In the genomic region with DNA sequence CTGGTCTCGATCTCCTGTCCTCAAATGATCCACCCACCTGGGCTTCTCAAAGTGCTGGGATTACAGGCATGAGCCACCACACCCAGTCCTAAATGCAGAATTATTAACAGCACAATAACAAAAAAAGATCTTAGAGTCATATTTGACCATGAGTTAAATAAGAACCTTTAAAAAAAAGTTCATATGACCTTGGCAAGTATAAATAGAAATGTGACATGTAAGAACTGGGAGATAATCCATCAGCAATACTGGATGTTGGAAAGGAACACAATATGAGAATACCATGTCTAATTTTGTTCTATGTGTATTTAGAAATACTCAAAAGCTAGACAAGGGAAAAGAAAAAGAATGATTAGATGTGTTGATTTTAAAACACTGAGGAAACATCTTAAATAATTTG, we compare ENCODE assay signal across 21 cellular contexts.
"Had no signal": no experiment of that assay in that cellular context is flagged by ENCODE, and none has a peak within 500 bp of the region (broad histone marks: within the 10 kb centered on the region; RNA-seq: fewer than 3 reads in every experiment).

No MANE protein-coding gene starts in this region.

- ATAC-seq: activated CD4-positive, CD25-positive, alpha-beta regulatory T cell treated with anti-CD3 and anti-CD28 coated beads, Interleukin-2, amount 50 U/mL, for 24 hours; activated CD8-positive, alpha-beta T cell treated with anti-CD3 and anti-CD28 coated beads for 36 hours; activated T-cell treated with anti-CD3 and anti-CD28 coated beads, Interleukin-2, amount 50 U/mL, for 72 hours had no signal

- H3K4me3 Mint-ChIP-seq: activated CD8-positive, alpha-beta T cell treated with anti-CD3 and anti-CD28 coated beads for 36 hours; activated naive CD4-positive, alpha-beta T cell treated with anti-CD3 and anti-CD28 coated beads, Interleukin-2, amount 10 ng/mL, durations not matched to agents 7 days and 5 days; activated naive CD8-positive, alpha-beta T cell treated with anti-CD3 and anti-CD28 coated beads for 36 hours; activated T-cell treated with anti-CD3 and anti-CD28 coated beads, Interleukin-2, amount 50 U/mL, for 72 hours; T-helper 1 cell treated with Interleukin-12 subunit alpha and Interleukin-12 subunit beta and Interleukin-4 antibody, amounts not matched to agents 30 μg/mL and 1 μg/mL, for 36 hours had no signal

- H3K9me3 ChIP-seq: SJCRH30, SK-N-SH had no signal

- H3K4me2 ChIP-seq: KMS-11, SK-N-SH had no signal

- H3K9ac ChIP-seq: KMS-11, SK-N-SH had no signal

- H3K27ac Mint-ChIP-seq: activated CD8-positive, alpha-beta T cell treated with anti-CD3 and anti-CD28 coated beads for 36 hours; activated naive CD4-positive, alpha-beta T cell treated with anti-CD3 and anti-CD28 coated beads, Interleukin-2, amount 10 ng/mL, durations not matched to agents 7 days and 5 days; activated naive CD8-positive, alpha-beta T cell treated with anti-CD3 and anti-CD28 coated beads for 36 hours; activated T-cell treated with anti-CD3 and anti-CD28 coated beads, Interleukin-2, amount 50 U/mL, for 72 hours; activated T-helper 2 cell treated with anti-CD3 and anti-CD28 coated beads, Interferon-gamma antibody, Interleukin-2, Interleukin-4, amounts not matched to agents 10 μg/mL and 5 μg/mL and 100 μg/mL, durations not matched to agents 14 hours and 24 hours and 36 hours; T-helper 1 cell treated with Interleukin-12 subunit alpha and Interleukin-12 subunit beta and Interleukin-4 antibody, amounts not matched to agents 30 μg/mL and 1 μg/mL, for 36 hours had no signal

- DNase-seq: activated CD4-positive, alpha-beta T cell treated with anti-CD3 and anti-CD28 coated beads for 4 hours; activated CD8-positive, alpha-beta memory T cell treated with anti-CD3 and anti-CD28 coated beads, Interleukin-2, amount 50 U/mL, for 4 hours; activated CD8-positive, alpha-beta T cell treated with anti-CD3 and anti-CD28 coated beads for 36 hours; activated gamma-delta T cell treated with Interleukin-2 at 50 U/mL for 16 hours; activated naive CD4-positive, alpha-beta T cell treated with anti-CD3 and anti-CD28 coated beads, Interleukin-2, amount 10 ng/mL, durations not matched to agents 7 days and 5 days; activated naive CD8-positive, alpha-beta T cell treated with anti-CD3 and anti-CD28 coated beads for 36 hours; activated T-cell treated with anti-CD3 and anti-CD28 coated beads, Interleukin-2, amount 50 U/mL, for 72 hours; NCI-H1092; NCI-H1417; NCI-H1930; NCI-H2171; NCI-H2227 treated with DMSO at 0.1 percent for 48 hours; NCI-H446 treated with DMSO at 0.1 percent for 48 hours; NCI-H524 treated with DMSO at 0.1 percent for 48 hours; NCI-H82; SJCRH30; SK-N-SH had no signal

- H3K4me1 Mint-ChIP-seq: activated naive CD4-positive, alpha-beta T cell treated with anti-CD3 and anti-CD28 coated beads, Interleukin-2, amount 10 ng/mL, durations not matched to agents 7 days and 5 days; activated naive CD8-positive, alpha-beta T cell treated with anti-CD3 and anti-CD28 coated beads for 36 hours had no signal

- H3K4me3 ChIP-seq: SJCRH30 had no signal

- H3K27me3 ChIP-seq: SJCRH30 had no signal

- H3K4me1 ChIP-seq: SJCRH30 had no signal

- H3K27ac ChIP-seq: KMS-11, SJCRH30 had no signal

- H3K9me2 ChIP-seq: SK-N-SH had no signal

- H3K9me3 Mint-ChIP-seq: activated CD8-positive, alpha-beta T cell treated with anti-CD3 and anti-CD28 coated beads for 36 hours; activated naive CD4-positive, alpha-beta T cell treated with anti-CD3 and anti-CD28 coated beads, Interleukin-2, amount 10 ng/mL, durations not matched to agents 7 days and 5 days; activated naive CD8-positive, alpha-beta T cell treated with anti-CD3 and anti-CD28 coated beads for 36 hours; activated T-cell treated with anti-CD3 and anti-CD28 coated beads, Interleukin-2, amount 50 U/mL, for 72 hours; activated T-helper 2 cell treated with anti-CD3 and anti-CD28 coated beads, Interferon-gamma antibody, Interleukin-2, Interleukin-4, amounts not matched to agents 10 μg/mL and 5 μg/mL and 100 μg/mL, durations not matched to agents 14 hours and 24 hours and 36 hours; T-helper 1 cell treated with Interleukin-12 subunit alpha and Interleukin-12 subunit beta and Interleukin-4 antibody, amounts not matched to agents 30 μg/mL and 1 μg/mL, for 36 hours had no signal

- H3K36me3 ChIP-seq: SJCRH30 had no signal

- H3K27me3 Mint-ChIP-seq: activated CD8-positive, alpha-beta T cell treated with anti-CD3 and anti-CD28 coated beads for 36 hours; activated naive CD4-positive, alpha-beta T cell treated with anti-CD3 and anti-CD28 coated beads, Interleukin-2, amount 10 ng/mL, durations not matched to agents 7 days and 5 days; activated naive CD8-positive, alpha-beta T cell treated with anti-CD3 and anti-CD28 coated beads for 36 hours had no signal
